1 cellular context compared by ENCODE assay signal in genomic region chr15:59203572-59203971, GRCh38.
TF ChIP-seq lines count a peak whose summit lies in the region.

No MANE protein-coding gene starts in this region.

TF ChIP-seq in HepG2, 621 proteins besides CTCF, POLR2A, EP300 and RAD21:
- 0 out of 2 replicates have a peak, but pooled peaks have one; percentile 7 for TF ChIP-seq MAFF (IDR thresholded peaks at IDR 0.05; ENCODE audit: low read depth, low read length)
- TF ChIP-seq MAFK (conservative IDR thresholded peaks at IDR 0.05 in 1 of 2, IDR thresholded peaks at IDR 0.05 in 1 of 2; ENCODE audit: low read length in 2 of 2), result peak; percentile 12 to 18; a peak in 1 of 4 replicates
- TF ChIP-seq NFKB2 (CRISPR knock-in tag; IDR thresholded peaks at IDR 0.05; ENCODE audit: borderline replicate concordance), result no peak
- no peak for TF ChIP-seq FOXJ3 (CRISPR knock-in tag; IDR thresholded peaks at IDR 0.05; ENCODE audit: borderline replicate concordance)
- TF ChIP-seq ZBTB42 (CRISPR knock-in tag; IDR thresholded peaks at IDR 0.05), result no peak
